Comparison of ENCODE assay signal across 16 cellular contexts in the genomic region with DNA sequence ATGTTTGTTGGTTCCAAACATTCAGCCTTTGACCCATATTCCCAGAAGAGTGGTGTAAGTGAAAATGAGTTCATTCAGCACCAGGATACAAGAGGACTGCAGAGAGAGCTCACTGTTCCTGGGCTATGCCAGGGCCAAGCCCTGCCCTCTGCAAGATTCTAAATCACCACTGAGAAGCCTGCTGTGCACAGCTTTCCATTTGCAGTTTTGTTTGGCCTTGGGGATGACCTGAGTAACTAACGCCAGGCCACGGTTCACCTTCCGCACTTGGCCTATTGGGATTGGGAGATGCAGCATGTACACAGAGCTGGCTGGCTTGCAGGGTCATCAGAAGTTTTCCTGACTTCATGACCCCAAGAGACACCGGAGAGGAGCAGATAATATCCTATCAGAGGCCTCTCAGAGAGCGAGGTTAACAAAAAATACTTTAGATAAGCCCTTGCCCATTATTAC. TPM values are rescaled to one million over a fixed set of nuclear protein-coding genes. Genes with fewer than 3 reads are reported as not detected.
DNase-seq lines count a peak whose midpoint lies in the region; ATAC-seq and TF ChIP-seq lines count a peak whose summit lies in the region.
"Had no signal": no experiment of that assay in that cellular context is flagged by ENCODE, and none has a peak within 500 bp of the region (broad histone marks: within the 10 kb centered on the region; RNA-seq: fewer than 3 reads in every experiment).

No MANE protein-coding gene starts in this region.

- H4K8ac ChIP-seq in IMR-90 (ENCODE audit: low read depth in 2 of 2, low read length in 2 of 2), result no peak overlapping the region

- H2BK120ac ChIP-seq in IMR-90 (ENCODE audit: low read depth, low read length), result no peak overlapping the region

- TF ChIP-seq EP300 in tibial nerve (IDR thresholded peaks at IDR 0.05), result peak in 1 of 2 donors; percentile 64

- CTCF ChIA-PET in IMR-90 (lab: Yijun Ruan, JAX), result no interaction called here

- no peak for TF ChIP-seq POLR2A in IMR-90 (IDR thresholded peaks at IDR 0.05; ENCODE audit: low read depth, low read length)
- TF ChIP-seq POLR2A in tibial nerve (IDR thresholded peaks at IDR 0.05), result no peak

- no peak overlapping the region for H3K9ac ChIP-seq in IMR-90 (ENCODE audit: low read depth, low read length)
- no peak overlapping the region for H3K9ac ChIP-seq in liver (ENCODE audit: low read depth in 1 of 2, low read length in 2 of 2)

- no peaks in the 10 kb centered on the region for H4K20me1 ChIP-seq in IMR-90 (ENCODE audit: insufficient read depth, low read length)

- H3K36me3 Mint-ChIP-seq in nephron progenitor cell (ENCODE audit: low read depth), result no peaks in the 10 kb centered on the region
- H3K36me3 Mint-ChIP-seq: CD8-positive, alpha-beta T cell had no signal

- H3K18ac ChIP-seq in IMR-90 (ENCODE audit: low read depth, low read length), result no peak overlapping the region

- no peak overlapping the region for H3K23ac ChIP-seq in IMR-90 (ENCODE audit: low read depth, low read length)

- TF ChIP-seq RAD21 in IMR-90 (IDR thresholded peaks at IDR 0.05; ENCODE audit: low read length), result no peak
- peak; percentile 33 to 43 for TF ChIP-seq RAD21 in liver (IDR thresholded peaks at IDR 0.05)

- no peak overlapping the region for H3K27ac Mint-ChIP-seq in nephron progenitor cell
- H3K27ac Mint-ChIP-seq: CD8-positive, alpha-beta T cell had no signal

- POLR2A ChIA-PET in IMR-90 (lab: Charles Lee; ENCODE audit: unreplicated experiment), result no interaction called here

- in situ Hi-C loops in IMR-90 (cut with MboI; ENCODE audit: low sequenced_read_pairs), result no loop called here

- H4K5ac ChIP-seq in IMR-90 (ENCODE audit: low read depth, low read length), result no peak overlapping the region

- no peaks in the 10 kb centered on the region for H3K79me1 ChIP-seq in IMR-90 (ENCODE audit: low read depth in 1 of 2, low read length in 2 of 2)

- H3K36me3 ChIP-seq in IMR-90 (ENCODE audit: control insufficient read depth, insufficient read depth, low read length), result no peaks in the 10 kb centered on the region
- no peaks in the 10 kb centered on the region for H3K36me3 ChIP-seq in liver (ENCODE audit: control insufficient read depth in 4 of 4, insufficient read depth in 3 of 4, low read depth in 1 of 4, low read length in 3 of 4)
- no peaks in the 10 kb centered on the region for H3K36me3 ChIP-seq in tibial nerve
- H3K36me3 ChIP-seq: HAP-1 had no signal

- no peaks in the 10 kb centered on the region for H3K9me3 Mint-ChIP-seq in nephron progenitor cell
- H3K9me3 Mint-ChIP-seq: CD8-positive, alpha-beta T cell had no signal

- H3K27me3 Mint-ChIP-seq in nephron progenitor cell (ENCODE audit: low read depth, poor library complexity), result peaks cover 17% of the 10 kb centered on the region

- H2BK5ac ChIP-seq in IMR-90 (ENCODE audit: low read depth, low read length, poor library complexity, severe bottlenecking), result no peak overlapping the region

- no peak overlapping the region for H2AFZ ChIP-seq in IMR-90 (replicated peaks; ENCODE audit: low read length, poor library complexity)

- no peak overlapping the region for H2AK5ac ChIP-seq in IMR-90 (ENCODE audit: low read depth, low read length)

- intact Hi-C loops in IMR-90 (cut with micrococcal nuclease), result no loop called here

- no CpG with 5 or more reads among the region's 5 CpGs for WGBS in IMR-90 (ENCODE audit: extremely low coverage in 2 of 2, insufficient read length in 1 of 2), 2 experiments
- 37% methylated on average over 5 of the region's 5 CpGs for WGBS in liver
- 25 to 36% methylated on average over 5 of the region's 5 CpGs for WGBS in tibial nerve, 2 donors

- no peaks in the 10 kb centered on the region for H3K27me3 ChIP-seq in IMR-90 (ENCODE audit: control insufficient read depth, insufficient read depth, low read length)
- no peaks in the 10 kb centered on the region for H3K27me3 ChIP-seq in liver (ENCODE audit: control insufficient read depth in 4 of 4, insufficient read depth in 4 of 4, low read length in 3 of 4)
- no peaks in the 10 kb centered on the region for H3K27me3 ChIP-seq in tibial nerve

- H3K9me3 ChIP-seq in IMR-90 (ENCODE audit: control insufficient read depth, insufficient read depth, low read length), result no peaks in the 10 kb centered on the region
- no peaks in the 10 kb centered on the region for H3K9me3 ChIP-seq in liver (ENCODE audit: control insufficient read depth in 4 of 4, low read length in 3 of 4)
- H3K9me3 ChIP-seq in tibial nerve, result no peaks in the 10 kb centered on the region
- H3K9me3 ChIP-seq: HAP-1 had no signal

- no peak overlapping the region for H4K91ac ChIP-seq in IMR-90 (ENCODE audit: insufficient read depth, low read depth, low read length)

- H3K9me1 ChIP-seq in IMR-90 (ENCODE audit: insufficient read depth, low read length), result no peaks in the 10 kb centered on the region

- ATAC-seq in IMR-90 (ENCODE audit: low read depth), result no peak
- ATAC-seq: CD8-positive, alpha-beta T cell had no signal

- no peak overlapping the region for H3K56ac ChIP-seq in IMR-90 (ENCODE audit: extremely low read depth, insufficient read depth, low read length)

- no peak for DNase-seq in IMR-90
- DNase-seq in cerebellar cortex (ENCODE audit: low spot score), result peak; percentile 13
- peak; percentile 13 to 15 for DNase-seq in tibial nerve (ENCODE audit: low spot score in 2 of 2)
- no peak for DNase-seq in nephron progenitor cell
- no peak for DNase-seq in NCI-H187 (lab: John Stamatoyannopoulos, UW)
- DNase-seq in DMS114 treated with DMSO at 0.1 percent for 48 hours (lab: John Stamatoyannopoulos, UW; ENCODE audit: unreplicated experiment), result no peak
- DNase-seq: CD8-positive, alpha-beta T cell; MV-4-11; NCI-H1436; NCI-H2081; NCI-H524 had no signal

- peak overlapping the region; percentile 33 for H2AK9ac ChIP-seq in IMR-90 (replicated peaks; ENCODE audit: low read depth, low read length, poor library complexity)

- no peak overlapping the region for H3K4me2 ChIP-seq in IMR-90 (ENCODE audit: low read depth, low read length)

- H3K27ac ChIP-seq in IMR-90 (ENCODE audit: insufficient read depth, low read length), result no peak overlapping the region
- H3K27ac ChIP-seq in liver (ENCODE audit: low read depth in 1 of 2, low read length in 2 of 2), result peak overlapping the region; percentile 59 to 64
- H3K27ac ChIP-seq in tibial nerve, result peak overlapping the region in 2 of 4 donors; percentile 47 to 54

- H3K14ac ChIP-seq in IMR-90 (replicated peaks; ENCODE audit: low read depth, low read length), result no peak overlapping the region

- H3K4ac ChIP-seq in IMR-90 (ENCODE audit: low read depth, low read length), result no peak overlapping the region

- no peak overlapping the region for H3K4me3 Mint-ChIP-seq in nephron progenitor cell
- H3K4me3 Mint-ChIP-seq: CD8-positive, alpha-beta T cell had no signal

- dilution Hi-C loops in IMR-90 (cut with HindIII; ENCODE audit: low sequenced_read_pairs, unreplicated experiment), result no loop called here

- no TSS peak for BruUV-seq in IMR-90 (replicated peaks; lab: Mats Ljungman, UMichigan)

- H3K4me1 Mint-ChIP-seq in nephron progenitor cell, result no peaks in the 10 kb centered on the region

- TF ChIP-seq CTCF in IMR-90 (conservative IDR thresholded peaks at IDR 0.05; ENCODE audit: low read depth, low read length) (no peak), liver (IDR thresholded peaks at IDR 0.05; ENCODE audit: low read depth, low read length, missing input control) (no peak), tibial nerve (IDR thresholded peaks at IDR 0.05) (no peak), nephron progenitor cell (IDR thresholded peaks at IDR 0.05) (no peak)

- H2BK20ac ChIP-seq in IMR-90 (ENCODE audit: low read depth, low read length), result no peak overlapping the region

- no peak overlapping the region; the same call in 2 of the 3 replicates for H2BK15ac ChIP-seq in IMR-90 (ENCODE audit: low read depth, low read length)

- H3K4me1 ChIP-seq in IMR-90 (ENCODE audit: control insufficient read depth, insufficient read depth, low read length), result no peaks in the 10 kb centered on the region
- H3K4me1 ChIP-seq in liver (ENCODE audit: control insufficient read depth in 4 of 4, insufficient read depth in 4 of 4, low read length in 3 of 4), result peaks cover 5 to 25% (median 17%) of the 10 kb centered on the region in 4 donors
- H3K4me1 ChIP-seq in tibial nerve, result peaks cover 0 to 34% (median 4%) of the 10 kb centered on the region in 4 donors
- H3K4me1 ChIP-seq: HAP-1 had no signal

- H3K4me3 ChIP-seq in IMR-90 (ENCODE audit: insufficient read depth, low read depth, low read length) (no peak overlapping the region), liver (ENCODE audit: low read depth in 1 of 3, low read length in 3 of 3) (no peak overlapping the region), tibial nerve (no peak overlapping the region)
- H3K4me3 ChIP-seq: HAP-1 had no signal

TF ChIP-seq in IMR-90, 13 proteins besides CTCF, POLR2A, EP300 and RAD21:
- TF ChIP-seq FOS (IDR thresholded peaks at IDR 0.05; ENCODE audit: low read depth, low read length), result no peak

TF ChIP-seq in liver, 16 proteins besides CTCF, POLR2A, EP300 and RAD21 (continues in another document):
- TF ChIP-seq FOXA2 (IDR thresholded peaks at IDR 0.05) (peak; percentile 71), JUND (IDR thresholded peaks at IDR 0.05) (peak; percentile 72 to 92), EGR1 (IDR thresholded peaks at IDR 0.05; ENCODE audit: low read depth in 2 of 2) (peak in 1 of 2 donors; percentile 54), ATF3 (IDR thresholded peaks at IDR 0.05) (peak; percentile 57)

RNA-seq across cellular contexts. Expression of gene GKN1, which starts 12.6 kb away (rescaled TPM):
- total RNA-seq in IMR-90 (2012; rRNA removed) (not detected in 2 replicates), liver (not detected), tibial nerve (not detected)
- polyA plus RNA-seq in IMR-90 (2012; rRNA removed) (not detected in 2 replicates), liver (not detected)
- polyA plus RNA-seq in IMR-90 (2012; cell fraction: cytosol; rRNA removed), result 0.13 TPM in 1 of 2 replicates, not detected in the other
- 0.62 TPM in 1 of 2 replicates, not detected in the other for polyA plus RNA-seq in IMR-90 (2012; cell fraction: nucleus; rRNA removed; ENCODE audit: low replicate concordance)
- total RNA-seq: CD8-positive, alpha-beta T cell; Daoy had no signal
- polyA plus RNA-seq: AG04450, BJ had no signal

RNA-seq across cellular contexts. Expression of gene ANTXR1, which starts 25.9 kb away (rescaled TPM):
- 27.2 and 29.2 TPM in 2 replicates for total RNA-seq in IMR-90 (2012; rRNA removed)
- 32.8 and 36.9 TPM in 2 replicates for polyA plus RNA-seq in IMR-90 (2012; rRNA removed)
- 19.6 and 25.2 TPM in 2 replicates for polyA plus RNA-seq in IMR-90 (2012; cell fraction: cytosol; rRNA removed)
- 8.1 and 32.8 TPM in 2 replicates for polyA plus RNA-seq in IMR-90 (2012; cell fraction: nucleus; rRNA removed; ENCODE audit: low replicate concordance)
- 1 to 10 TPM; 1.9 to 3.6 TPM for total RNA-seq in liver
- polyA plus RNA-seq in liver, result 1 to 10 TPM in 1 of 2 donors, under 1 TPM in 1; 0.60 to 1.7 TPM
- 10 to 100 TPM; 53.7 to 69.0 (median 59.3) TPM for total RNA-seq in tibial nerve
- total RNA-seq: CD8-positive, alpha-beta T cell had no signal

RNA-seq across cellular contexts. Expression of gene GKN2, which starts 34.4 kb away (rescaled TPM):
- total RNA-seq in IMR-90 (2012; rRNA removed) (not detected in 2 replicates), liver (1 to 10 TPM in 1 of 2 donors, not detected in 1; 9.1 TPM), tibial nerve (not detected)
- polyA plus RNA-seq in IMR-90 (2012; rRNA removed) (not detected in 2 replicates), liver (not detected)
- not detected in 2 replicates for polyA plus RNA-seq in IMR-90 (2012; cell fraction: cytosol; rRNA removed)
- polyA plus RNA-seq in IMR-90 (2012; cell fraction: nucleus; rRNA removed; ENCODE audit: low replicate concordance), result not detected in 2 replicates
- total RNA-seq: CD8-positive, alpha-beta T cell had no signal
- polyA plus RNA-seq: AG04450, BJ had no signal

Comparison
In these comparisons a context has a peak if more than half of its experiments do, and no peak if none do; other contexts are left out.
1. DNase-seq: peak in cerebellar cortex (single experiment) and tibial nerve (2 of 2); none in IMR-90 (single experiment), nephron progenitor cell (single experiment), NCI-H187 (0 of 2) and DMS114 treated with DMSO at 0.1 percent for 48 hours (single experiment).